In genomic region chr10:96610817-96611216, GRCh38 we compare ENCODE assay signal across 25 cellular contexts. TPM values are rescaled to one million over a fixed set of nuclear protein-coding genes. Genes with fewer than 3 reads are reported as not detected.
DNase-seq lines count a peak whose midpoint lies in the region; ATAC-seq and TF ChIP-seq lines count a peak whose summit lies in the region.
"Had no signal": no experiment of that assay in that cellular context is flagged by ENCODE, and none has a peak within 500 bp of the region (broad histone marks: within the 10 kb centered on the region; RNA-seq: fewer than 3 reads in every experiment).

No MANE protein-coding gene starts in this region.

- H3K27ac ChIP-seq in colonic mucosa, result peak overlapping the region; percentile 83
- H3K27ac ChIP-seq: A549; BLaER1 treated with 17β-estradiol and CSF1 and Interleukin-3, amounts not matched to agents 10 nM and 100 nM; brain microvascular endothelial cell; uterus had no signal

- no peak overlapping the region for H3K4me3 ChIP-seq in colonic mucosa
- H3K4me3 ChIP-seq: A549; BLaER1 treated with 17β-estradiol and CSF1 and Interleukin-3, amounts not matched to agents 10 nM and 100 nM; lung; prostate gland; smooth muscle cell; uterus had no signal

- no peaks in the 10 kb centered on the region for H3K27me3 ChIP-seq in colonic mucosa
- H3K27me3 ChIP-seq: BLaER1 treated with 17β-estradiol and CSF1 and Interleukin-3, amounts not matched to agents 10 nM and 100 nM; brain microvascular endothelial cell; uterus had no signal

- peaks cover 9% of the 10 kb centered on the region for H3K4me1 Mint-ChIP-seq in activated CD4-positive, alpha-beta memory T cell treated with anti-CD3 and anti-CD28 coated beads, Interleukin-2, amount 10 ng/mL, durations not matched to agents 7 days and 5 days
- peaks cover 4% of the 10 kb centered on the region for H3K4me1 Mint-ChIP-seq in activated CD4-positive, alpha-beta memory T cell treated with anti-CD3 and anti-CD28 coated beads for 36 hours (ENCODE audit: low read depth)
- peaks cover 16 to 24% of the 10 kb centered on the region in 2 donors for H3K4me1 Mint-ChIP-seq in natural killer cell treated with Interleukin-12 subunit alpha and Interleukin-12 subunit beta and Interleukin-15 and Interleukin-18, amount 100 ng/mL, for 72 hours (ENCODE audit: low read depth in 2 of 2)
- H3K4me1 Mint-ChIP-seq in osteocyte (ENCODE audit: unreplicated experiment), result no peaks in the 10 kb centered on the region

- H3K9me3 ChIP-seq in colonic mucosa, result no peaks in the 10 kb centered on the region
- H3K9me3 ChIP-seq: A549; BLaER1 treated with 17β-estradiol and CSF1 and Interleukin-3, amounts not matched to agents 10 nM and 100 nM; prostate gland; uterus had no signal

- no peaks in the 10 kb centered on the region for H3K9me3 Mint-ChIP-seq in activated CD4-positive, alpha-beta memory T cell treated with anti-CD3 and anti-CD28 coated beads, Interleukin-2, amount 10 ng/mL, durations not matched to agents 7 days and 5 days
- H3K9me3 Mint-ChIP-seq in activated CD4-positive, alpha-beta memory T cell treated with anti-CD3 and anti-CD28 coated beads for 36 hours, result no peaks in the 10 kb centered on the region
- H3K9me3 Mint-ChIP-seq in natural killer cell treated with Interleukin-12 subunit alpha and Interleukin-12 subunit beta and Interleukin-15 and Interleukin-18, amount 100 ng/mL, for 72 hours, result no peaks in the 10 kb centered on the region
- no peaks in the 10 kb centered on the region for H3K9me3 Mint-ChIP-seq in osteocyte (ENCODE audit: unreplicated experiment)
- H3K9me3 Mint-ChIP-seq: activated CD4-positive, alpha-beta T cell treated with anti-CD3 and anti-CD28 coated beads, Interleukin-2, amount 10 ng/mL, durations not matched to agents 24 days and 14 days; nephron progenitor cell had no signal

- peaks cover 22% of the 10 kb centered on the region for H3K4me1 ChIP-seq in colonic mucosa
- H3K4me1 ChIP-seq: uterus had no signal

- no peaks in the 10 kb centered on the region for H3K36me3 ChIP-seq in colonic mucosa
- H3K36me3 ChIP-seq: brain microvascular endothelial cell, prostate gland, uterus had no signal

- H3K4me3 Mint-ChIP-seq in activated CD4-positive, alpha-beta memory T cell treated with anti-CD3 and anti-CD28 coated beads, Interleukin-2, amount 10 ng/mL, durations not matched to agents 7 days and 5 days, result no peak overlapping the region
- H3K4me3 Mint-ChIP-seq in activated CD4-positive, alpha-beta memory T cell treated with anti-CD3 and anti-CD28 coated beads for 36 hours, result no peak overlapping the region
- no peak overlapping the region for H3K4me3 Mint-ChIP-seq in natural killer cell treated with Interleukin-12 subunit alpha and Interleukin-12 subunit beta and Interleukin-15 and Interleukin-18, amount 100 ng/mL, for 72 hours
- H3K4me3 Mint-ChIP-seq in osteocyte (ENCODE audit: unreplicated experiment), result no peak overlapping the region
- H3K4me3 Mint-ChIP-seq: activated CD4-positive, alpha-beta T cell treated with anti-CD3 and anti-CD28 coated beads, Interleukin-2, amount 10 ng/mL, durations not matched to agents 24 days and 14 days; activated naive CD8-positive, alpha-beta T cell; nephron progenitor cell had no signal

- no peaks in the 10 kb centered on the region for H3K36me3 Mint-ChIP-seq in activated CD4-positive, alpha-beta memory T cell treated with anti-CD3 and anti-CD28 coated beads, Interleukin-2, amount 10 ng/mL, durations not matched to agents 7 days and 5 days (ENCODE audit: low read depth)
- H3K36me3 Mint-ChIP-seq in activated CD4-positive, alpha-beta memory T cell treated with anti-CD3 and anti-CD28 coated beads for 36 hours, result no peaks in the 10 kb centered on the region
- H3K36me3 Mint-ChIP-seq in natural killer cell treated with Interleukin-12 subunit alpha and Interleukin-12 subunit beta and Interleukin-15 and Interleukin-18, amount 100 ng/mL, for 72 hours, result peaks cover 26% of the 10 kb centered on the region
- no peaks in the 10 kb centered on the region for H3K36me3 Mint-ChIP-seq in osteocyte (ENCODE audit: unreplicated experiment)
- H3K36me3 Mint-ChIP-seq: activated naive CD8-positive, alpha-beta T cell had no signal

- H3K9ac ChIP-seq in colonic mucosa (ENCODE audit: low read depth in 2 of 2, low read length in 2 of 2), result peak overlapping the region in 1 of 2 donors; percentile 22
- H3K9ac ChIP-seq: BLaER1 treated with 17β-estradiol and CSF1 and Interleukin-3, amounts not matched to agents 10 nM and 100 nM had no signal

- H3K27ac Mint-ChIP-seq in activated CD4-positive, alpha-beta memory T cell treated with anti-CD3 and anti-CD28 coated beads, Interleukin-2, amount 10 ng/mL, durations not matched to agents 7 days and 5 days, result no peak overlapping the region
- no peak overlapping the region for H3K27ac Mint-ChIP-seq in activated CD4-positive, alpha-beta memory T cell treated with anti-CD3 and anti-CD28 coated beads for 36 hours
- H3K27ac Mint-ChIP-seq in natural killer cell treated with Interleukin-12 subunit alpha and Interleukin-12 subunit beta and Interleukin-15 and Interleukin-18, amount 100 ng/mL, for 72 hours, result peak overlapping the region; percentile 15 to 74
- no peak overlapping the region for H3K27ac Mint-ChIP-seq in osteocyte (ENCODE audit: unreplicated experiment)
- H3K27ac Mint-ChIP-seq: activated CD4-positive, alpha-beta T cell treated with anti-CD3 and anti-CD28 coated beads, Interleukin-2, amount 10 ng/mL, durations not matched to agents 24 days and 14 days; activated naive CD8-positive, alpha-beta T cell; nephron progenitor cell had no signal

- TF ChIP-seq CTCF in colonic mucosa (IDR thresholded peaks at IDR 0.05) (no peak), osteocyte (IDR thresholded peaks at IDR 0.05) (no peak)

- POLR2A ChIA-PET in activated CD4-positive, alpha-beta memory T cell treated with anti-CD3 and anti-CD28 coated beads, Interleukin-2, amount 10 ng/mL, durations not matched to agents 7 days and 5 days (lab: Charles Lee), result no interaction called here
- POLR2A ChIA-PET in activated CD4-positive, alpha-beta memory T cell treated with anti-CD3 and anti-CD28 coated beads for 36 hours (lab: Charles Lee), result no interaction called here

- H3K27me3 Mint-ChIP-seq in activated CD4-positive, alpha-beta memory T cell treated with anti-CD3 and anti-CD28 coated beads, Interleukin-2, amount 10 ng/mL, durations not matched to agents 7 days and 5 days, result peaks cover 2% of the 10 kb centered on the region
- H3K27me3 Mint-ChIP-seq in activated CD4-positive, alpha-beta memory T cell treated with anti-CD3 and anti-CD28 coated beads for 36 hours, result no peaks in the 10 kb centered on the region
- no peaks in the 10 kb centered on the region for H3K27me3 Mint-ChIP-seq in natural killer cell treated with Interleukin-12 subunit alpha and Interleukin-12 subunit beta and Interleukin-15 and Interleukin-18, amount 100 ng/mL, for 72 hours
- peaks cover 3% of the 10 kb centered on the region for H3K27me3 Mint-ChIP-seq in osteocyte (ENCODE audit: unreplicated experiment)
- H3K27me3 Mint-ChIP-seq: activated naive CD8-positive, alpha-beta T cell had no signal

- DNase-seq in activated CD4-positive, alpha-beta memory T cell treated with anti-CD3 and anti-CD28 coated beads, Interleukin-2, amount 10 ng/mL, durations not matched to agents 7 days and 5 days, result peak; percentile 23
- DNase-seq in activated CD4-positive, alpha-beta memory T cell treated with anti-CD3 and anti-CD28 coated beads for 36 hours, result no peak
- DNase-seq in LoVo (ENCODE audit: low spot score) (peak; percentile 17), colonic mucosa (peak; percentile 86), DMS53 (lab: John Stamatoyannopoulos, UW) (no peak), osteocyte (ENCODE audit: extremely low spot score, unreplicated experiment) (no peak)
- no peak for DNase-seq in natural killer cell treated with Interleukin-12 subunit alpha and Interleukin-12 subunit beta and Interleukin-15 and Interleukin-18, amount 100 ng/mL, for 72 hours (ENCODE audit: low spot score)
- DNase-seq: activated CD4-positive, alpha-beta T cell treated with anti-CD3 and anti-CD28 coated beads, Interleukin-2, amount 10 ng/mL, durations not matched to agents 24 days and 14 days; brain microvascular endothelial cell; DMS79; foreskin fibroblast; hippocampal formation; NCI-H1105; NCI-H2081 treated with DMSO at 0.1 percent for 48 hours; nephron progenitor cell; stimulated activated CD4-positive, alpha-beta T cell treated with anti-CD3 and anti-CD28 coated beads, Interleukin-4, amount 100 ng/mL, for 1 hour; substantia nigra; uterus had no signal

- intact Hi-C loops in activated CD4-positive, alpha-beta memory T cell treated with anti-CD3 and anti-CD28 coated beads for 36 hours (cut with micrococcal nuclease), result no loop called here
- intact Hi-C loops in colonic mucosa (cut with DNase I), result no loop called here

- peak; percentile 46 to 54 for ATAC-seq in natural killer cell treated with Interleukin-12 subunit alpha and Interleukin-12 subunit beta and Interleukin-15 and Interleukin-18, amount 100 ng/mL, for 72 hours
- ATAC-seq in HG03175 (IDR thresholded peaks at IDR 0.05; ENCODE audit: unreplicated experiment), result no peak
- ATAC-seq: A549 had no signal

- CTCF ChIA-PET in activated CD4-positive, alpha-beta memory T cell treated with anti-CD3 and anti-CD28 coated beads, Interleukin-2, amount 10 ng/mL, durations not matched to agents 7 days and 5 days (lab: Charles Lee), result no interaction called here
- CTCF ChIA-PET in activated CD4-positive, alpha-beta memory T cell treated with anti-CD3 and anti-CD28 coated beads for 36 hours (lab: Charles Lee), result interaction anchor here (0.7 kb wide), 1 partner anchor 426 kb away, joined by 3 read pairs; no protein-coding TSS in a partner anchor

RNA-seq across cellular contexts. Expression of gene TM9SF3, which starts 24.0 kb away (rescaled TPM):
- 10 to 100 TPM; 82.8 to 85.4 TPM for total RNA-seq in activated CD4-positive, alpha-beta memory T cell treated with anti-CD3 and anti-CD28 coated beads, Interleukin-2, amount 10 ng/mL, durations not matched to agents 7 days and 5 days
- 10 to 100 TPM; 75.6 to 79.7 TPM for total RNA-seq in activated CD4-positive, alpha-beta memory T cell treated with anti-CD3 and anti-CD28 coated beads for 36 hours
- total RNA-seq in colonic mucosa, result 100 to 1,000 TPM; 285 to 392 TPM
- total RNA-seq in natural killer cell treated with Interleukin-12 subunit alpha and Interleukin-12 subunit beta and Interleukin-15 and Interleukin-18, amount 100 ng/mL, for 72 hours, result 100 to 1,000 TPM in 1 of 2 donors, 10 to 100 TPM in 1; 73.0 to 104 TPM
- 150 and 151 TPM in 2 replicates for total RNA-seq in osteocyte

Comparison
In these comparisons a context has a peak if more than half of its experiments do, and no peak if none do; other contexts are left out.
1. DNase-seq: peak in activated CD4-positive, alpha-beta memory T cell treated with anti-CD3 and anti-CD28 coated beads, Interleukin-2, amount 10 ng/mL, durations not matched to agents 7 days and 5 days (single experiment), LoVo (single experiment) and colonic mucosa (single experiment); none in activated CD4-positive, alpha-beta memory T cell treated with anti-CD3 and anti-CD28 coated beads for 36 hours (single experiment), natural killer cell treated with Interleukin-12 subunit alpha and Interleukin-12 subunit beta and Interleukin-15 and Interleukin-18, amount 100 ng/mL, for 72 hours (single experiment), DMS53 (single experiment) and osteocyte (single experiment).
2. H3K27ac Mint-ChIP-seq: peak in natural killer cell treated with Interleukin-12 subunit alpha and Interleukin-12 subunit beta and Interleukin-15 and Interleukin-18, amount 100 ng/mL, for 72 hours (2 of 2); none in activated CD4-positive, alpha-beta memory T cell treated with anti-CD3 and anti-CD28 coated beads, Interleukin-2, amount 10 ng/mL, durations not matched to agents 7 days and 5 days (single experiment), activated CD4-positive, alpha-beta memory T cell treated with anti-CD3 and anti-CD28 coated beads for 36 hours (single experiment) and osteocyte (single experiment).